ENCODE assay signal across 3 cellular contexts in the genomic region with DNA sequence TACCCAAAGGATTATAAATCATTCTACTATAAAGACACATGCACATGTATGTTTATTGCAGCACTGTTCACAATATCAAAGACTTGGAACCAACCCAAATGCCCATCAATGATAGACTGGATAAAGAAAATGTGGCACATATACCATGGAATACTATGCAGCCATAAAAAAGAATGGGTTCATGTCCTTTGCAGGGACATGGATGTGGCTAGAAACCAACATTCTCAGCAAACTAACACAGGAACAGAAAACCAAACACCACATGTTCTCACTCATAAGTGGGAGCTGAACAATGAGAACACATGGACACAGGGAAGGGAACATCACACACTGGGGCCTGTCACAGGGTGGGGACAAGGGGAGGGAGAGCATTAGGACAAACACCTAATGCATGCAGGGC.
A peak's percentile ranks its signal among the peaks of the same experiment; 100 is the strongest.
DNase-seq lines count a peak whose midpoint lies in the region; TF ChIP-seq lines count a peak whose summit lies in the region.
"Not testable (repeated sequence)": the region's sequence is repeated elsewhere in the genome, so short reads cannot be mapped to it uniquely, and the experiment has no call there.

No MANE protein-coding gene starts in this region.

- not testable (repeated sequence) for H3K36me3 ChIP-seq in HEK293 (ENCODE audit: control insufficient read depth in 2 of 2, insufficient read depth in 1 of 2, low read length in 2 of 2)

- H3K9me3 Mint-ChIP-seq in activated CD4-positive, alpha-beta memory T cell treated with anti-CD3 and anti-CD28 coated beads for 36 hours; activated T-helper 1 cell treated with anti-CD3 and anti-CD28 coated beads, Interleukin-12 subunit alpha, Interleukin-12 subunit beta, Interleukin-2, Interleukin-4 antibody, amounts not matched to agents 30 ng/mL and 10 ng/mL and 1 ng/mL, durations not matched to agents 14 hours and 24 hours and 36 hours: not testable (repeated sequence)

- not testable (repeated sequence) for H3K36me3 Mint-ChIP-seq in activated CD4-positive, alpha-beta memory T cell treated with anti-CD3 and anti-CD28 coated beads for 36 hours; activated T-helper 1 cell treated with anti-CD3 and anti-CD28 coated beads, Interleukin-12 subunit alpha, Interleukin-12 subunit beta, Interleukin-2, Interleukin-4 antibody, amounts not matched to agents 30 ng/mL and 10 ng/mL and 1 ng/mL, durations not matched to agents 14 hours and 24 hours and 36 hours (ENCODE audit: low read depth)

- H3K27ac ChIP-seq in HEK293 (ENCODE audit: extremely low read depth, low read depth, low read length): not testable (repeated sequence)

- not testable (repeated sequence) for H3K4me3 Mint-ChIP-seq in activated CD4-positive, alpha-beta memory T cell treated with anti-CD3 and anti-CD28 coated beads for 36 hours; activated T-helper 1 cell treated with anti-CD3 and anti-CD28 coated beads, Interleukin-12 subunit alpha, Interleukin-12 subunit beta, Interleukin-2, Interleukin-4 antibody, amounts not matched to agents 30 ng/mL and 10 ng/mL and 1 ng/mL, durations not matched to agents 14 hours and 24 hours and 36 hours

- CTCF ChIA-PET in HEK293 (lab: Yijun Ruan, JAX): not testable (repeated sequence)
- CTCF ChIA-PET in activated CD4-positive, alpha-beta memory T cell treated with anti-CD3 and anti-CD28 coated beads for 36 hours (lab: Charles Lee): interaction anchor here (1.0 kb wide), 1 partner anchor 52 kb away, joined by 3 read pairs; no protein-coding TSS in a partner anchor

- intact Hi-C loops in activated CD4-positive, alpha-beta memory T cell treated with anti-CD3 and anti-CD28 coated beads for 36 hours (cut with micrococcal nuclease); activated T-helper 1 cell treated with anti-CD3 and anti-CD28 coated beads, Interleukin-12 subunit alpha, Interleukin-12 subunit beta, Interleukin-2, Interleukin-4 antibody, amounts not matched to agents 30 ng/mL and 10 ng/mL and 1 ng/mL, durations not matched to agents 14 hours and 24 hours and 36 hours (cut with micrococcal nuclease): not testable (repeated sequence)

- H3K27me3 Mint-ChIP-seq in activated CD4-positive, alpha-beta memory T cell treated with anti-CD3 and anti-CD28 coated beads for 36 hours; activated T-helper 1 cell treated with anti-CD3 and anti-CD28 coated beads, Interleukin-12 subunit alpha, Interleukin-12 subunit beta, Interleukin-2, Interleukin-4 antibody, amounts not matched to agents 30 ng/mL and 10 ng/mL and 1 ng/mL, durations not matched to agents 14 hours and 24 hours and 36 hours (ENCODE audit: insufficient read depth): not testable (repeated sequence)

- not testable (repeated sequence) for H3K4me1 ChIP-seq in HEK293 (ENCODE audit: control insufficient read depth, insufficient read depth, low read length)

- peaks cover 19% of the 10 kb centered on the region for H3K4me1 Mint-ChIP-seq in activated CD4-positive, alpha-beta memory T cell treated with anti-CD3 and anti-CD28 coated beads for 36 hours (ENCODE audit: low read depth)
- H3K4me1 Mint-ChIP-seq in activated T-helper 1 cell treated with anti-CD3 and anti-CD28 coated beads, Interleukin-12 subunit alpha, Interleukin-12 subunit beta, Interleukin-2, Interleukin-4 antibody, amounts not matched to agents 30 ng/mL and 10 ng/mL and 1 ng/mL, durations not matched to agents 14 hours and 24 hours and 36 hours (ENCODE audit: low read depth): peaks cover 19% of the 10 kb centered on the region

- POLR2A ChIA-PET in HEK293 (lab: Yijun Ruan, JAX); activated CD4-positive, alpha-beta memory T cell treated with anti-CD3 and anti-CD28 coated beads for 36 hours (lab: Charles Lee): not testable (repeated sequence)

- not testable (repeated sequence) for H3K9me3 ChIP-seq in HEK293 (ENCODE audit: control insufficient read depth, insufficient read depth, low read depth, low read length)

- peak overlapping the region; percentile 5 for H3K27ac Mint-ChIP-seq in activated CD4-positive, alpha-beta memory T cell treated with anti-CD3 and anti-CD28 coated beads for 36 hours
- peak overlapping the region; percentile 45 for H3K27ac Mint-ChIP-seq in activated T-helper 1 cell treated with anti-CD3 and anti-CD28 coated beads, Interleukin-12 subunit alpha, Interleukin-12 subunit beta, Interleukin-2, Interleukin-4 antibody, amounts not matched to agents 30 ng/mL and 10 ng/mL and 1 ng/mL, durations not matched to agents 14 hours and 24 hours and 36 hours

- not testable (repeated sequence) for H3K4me3 ChIP-seq in HEK293 (ENCODE audit: low read depth, low read length)

- not testable (repeated sequence) for TF ChIP-seq CTCF in HEK293 (tag by site-specific recombination; IDR thresholded peaks at IDR 0.05)

- DNase-seq in activated CD4-positive, alpha-beta memory T cell treated with anti-CD3 and anti-CD28 coated beads for 36 hours; activated T-helper 1 cell treated with anti-CD3 and anti-CD28 coated beads, Interleukin-12 subunit alpha, Interleukin-12 subunit beta, Interleukin-2, Interleukin-4 antibody, amounts not matched to agents 30 ng/mL and 10 ng/mL and 1 ng/mL, durations not matched to agents 14 hours and 24 hours and 36 hours (ENCODE audit: low spot score): not testable (repeated sequence)

TF ChIP-seq in HEK293, 187 proteins besides CTCF, POLR2A, EP300 and RAD21:
- TF ChIP-seq, protein P1, sequence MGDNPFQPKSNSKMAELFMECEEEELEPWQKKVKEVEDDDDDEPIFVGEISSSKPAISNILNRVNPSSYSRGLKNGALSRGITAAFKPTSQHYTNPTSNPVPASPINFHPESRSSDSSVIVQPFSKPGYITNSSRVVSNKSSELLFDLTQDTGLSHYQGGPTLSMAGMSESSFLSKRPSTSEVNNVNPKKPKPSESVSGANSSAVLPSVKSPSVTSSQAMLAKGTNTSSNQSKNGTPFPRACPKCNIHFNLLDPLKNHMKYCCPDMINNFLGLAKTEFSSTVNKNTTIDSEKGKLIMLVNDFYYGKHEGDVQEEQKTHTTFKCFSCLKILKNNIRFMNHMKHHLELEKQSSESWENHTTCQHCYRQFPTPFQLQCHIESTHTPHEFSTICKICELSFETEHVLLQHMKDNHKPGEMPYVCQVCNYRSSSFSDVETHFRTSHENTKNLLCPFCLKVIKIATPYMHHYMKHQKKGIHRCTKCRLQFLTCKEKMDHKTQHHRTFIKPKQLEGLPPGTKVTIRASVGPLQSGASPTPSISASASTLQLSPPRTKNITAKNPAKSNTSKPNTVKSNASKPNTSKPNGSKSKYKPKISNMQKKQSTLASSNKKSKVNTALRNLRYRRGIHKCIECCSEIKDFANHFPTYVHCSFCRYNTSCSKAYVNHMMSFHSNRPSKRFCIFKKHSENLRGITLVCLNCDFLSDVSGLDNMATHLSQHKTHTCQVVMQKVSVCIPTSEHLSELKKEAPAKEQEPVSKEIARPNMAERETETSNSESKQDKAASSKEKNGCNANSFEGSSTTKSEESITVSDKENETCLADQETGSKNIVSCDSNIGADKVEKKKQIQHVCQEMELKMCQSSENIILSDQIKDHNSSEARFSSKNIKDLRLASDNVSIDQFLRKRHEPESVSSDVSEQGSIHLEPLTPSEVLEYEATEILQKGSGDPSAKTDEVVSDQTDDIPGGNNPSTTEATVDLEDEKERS (tag by site-specific recombination; IDR thresholded peaks at IDR 0.05): peak; percentile 82
- peak; percentile 92 for TF ChIP-seq ZNF146 (tag by site-specific recombination; IDR thresholded peaks at IDR 0.05)
- TF ChIP-seq, protein P2, sequence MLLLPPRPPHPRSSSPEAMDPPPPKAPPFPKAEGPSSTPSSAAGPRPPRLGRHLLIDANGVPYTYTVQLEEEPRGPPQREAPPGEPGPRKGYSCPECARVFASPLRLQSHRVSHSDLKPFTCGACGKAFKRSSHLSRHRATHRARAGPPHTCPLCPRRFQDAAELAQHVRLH (tag by site-specific recombination; IDR thresholded peaks at IDR 0.05): 0 out of 2 replicates have a peak, but pooled peaks have one; percentile 18
TF ChIP-seq in HEK293: peak in this region for 3; not testable (repeated sequence) for 184.
